17 cellular contexts compared by ENCODE assay signal in the genomic region with DNA sequence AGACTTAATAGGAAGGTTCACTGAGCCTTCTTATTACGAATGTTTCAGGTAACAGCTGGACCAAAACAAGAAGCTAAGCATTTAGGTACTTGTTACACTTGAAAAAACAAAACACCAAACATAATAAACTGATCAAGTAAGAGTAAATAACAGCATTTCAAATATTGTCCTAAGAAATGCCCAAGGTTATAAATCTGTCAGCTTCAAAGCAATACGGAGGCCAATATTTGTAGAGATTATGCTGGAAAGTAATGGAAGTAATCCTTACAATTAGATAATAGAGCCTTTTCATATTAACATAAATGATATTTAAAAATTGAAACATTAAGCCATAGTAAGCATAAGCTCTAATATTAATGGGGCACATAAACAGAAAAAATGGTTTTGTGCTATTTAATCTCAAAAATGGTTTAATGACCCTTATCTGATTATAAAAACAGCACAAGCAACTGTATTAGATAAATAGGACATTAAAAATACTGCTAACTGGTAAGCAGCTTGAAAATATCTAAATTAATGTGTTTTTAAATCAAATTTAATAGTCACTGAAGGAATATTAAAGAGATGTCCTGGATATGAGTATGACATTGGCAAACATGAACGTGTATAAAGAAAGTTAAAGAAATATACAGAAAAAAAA. TPM values are rescaled to one million over a fixed set of nuclear protein-coding genes. Genes with fewer than 3 reads are reported as not detected.
DNase-seq lines count a peak whose midpoint lies in the region; TF ChIP-seq lines count a peak whose summit lies in the region.
"Had no signal": no experiment of that assay in that cellular context is flagged by ENCODE, and none has a peak within 500 bp of the region (broad histone marks: within the 10 kb centered on the region; RNA-seq: fewer than 3 reads in every experiment).

No MANE protein-coding gene starts in this region.

- H2AK5ac ChIP-seq in H9 (ENCODE audit: insufficient read length, low read length), result no peak overlapping the region

- no peak overlapping the region for H3K23ac ChIP-seq in H9 (ENCODE audit: insufficient read length, low read depth, low read length)

- H3K36me3 Mint-ChIP-seq in Caco-2 (ENCODE audit: insufficient read depth, unreplicated experiment) (peaks cover 5% of the 10 kb centered on the region), mesothelial cell of epicardium (no peaks in the 10 kb centered on the region), H9 (ENCODE audit: insufficient read depth in 1 of 3, low read depth in 3 of 3) (no peaks in the 10 kb centered on the region)
- H3K36me3 Mint-ChIP-seq: CD4-positive, CD25-positive, alpha-beta regulatory T cell; CD8-positive, alpha-beta T cell had no signal

- H3K27me3 ChIP-seq in Caco-2 (replicated peaks; ENCODE audit: control insufficient read depth, insufficient read depth, low read length) (no peaks in the 10 kb centered on the region), H9 (ENCODE audit: insufficient read depth, low read length) (no peaks in the 10 kb centered on the region)
- H3K27me3 ChIP-seq: BLaER1 had no signal

- no peaks in the 10 kb centered on the region for H3K36me3 ChIP-seq in Caco-2 (ENCODE audit: control insufficient read depth, insufficient read depth, low read length)
- H3K36me3 ChIP-seq: BLaER1 had no signal

- H3K4ac ChIP-seq in H9 (ENCODE audit: low read depth, low read length), result no peak overlapping the region

- H3K4me1 Mint-ChIP-seq in Caco-2 (ENCODE audit: low read depth, unreplicated experiment) (peaks cover 31% of the 10 kb centered on the region), mesothelial cell of epicardium (peaks cover 32% of the 10 kb centered on the region), H9 (peaks cover 10 to 12% of the 10 kb centered on the region in 2 experiments)
- H3K4me1 Mint-ChIP-seq: B cell; CD4-positive, CD25-positive, alpha-beta regulatory T cell had no signal

- H2BK20ac ChIP-seq in H9 (ENCODE audit: low read depth, low read length, poor library complexity, severe bottlenecking), result no peak overlapping the region

- no peaks in the 10 kb centered on the region for H3K79me2 ChIP-seq in H9 (ENCODE audit: insufficient read depth, low read length)

- no peak overlapping the region for H3K14ac ChIP-seq in H9 (ENCODE audit: insufficient read depth, low read length)

- H3K27me3 Mint-ChIP-seq in Caco-2 (ENCODE audit: insufficient read depth, unreplicated experiment), result no peaks in the 10 kb centered on the region
- H3K27me3 Mint-ChIP-seq in mesothelial cell of epicardium (ENCODE audit: low read depth), result no peaks in the 10 kb centered on the region
- no peaks in the 10 kb centered on the region for H3K27me3 Mint-ChIP-seq in H9 (ENCODE audit: low read depth)
- H3K27me3 Mint-ChIP-seq: B cell; CD4-positive, CD25-positive, alpha-beta regulatory T cell had no signal

- H3K4me1 ChIP-seq in Caco-2 (peaks cover 53% of the 10 kb centered on the region), H9 (ENCODE audit: insufficient read depth, low read length) (no peaks in the 10 kb centered on the region)
- H3K4me1 ChIP-seq: BLaER1 had no signal

- H3K79me1 ChIP-seq in H9 (ENCODE audit: insufficient read depth, low read depth, low read length, poor library complexity, severe bottlenecking), result no peaks in the 10 kb centered on the region

- H3K27ac Mint-ChIP-seq in Caco-2 (ENCODE audit: unreplicated experiment) (no peak overlapping the region), mesothelial cell of epicardium (peak overlapping the region; percentile 3), H9 (no peak overlapping the region)
- H3K27ac Mint-ChIP-seq: B cell; CD4-positive, CD25-positive, alpha-beta regulatory T cell; CD8-positive, alpha-beta T cell had no signal

- no peak overlapping the region for H4K8ac ChIP-seq in H9 (replicated peaks; ENCODE audit: insufficient read length, low read depth, low read length)

- no peak for DNase-seq in Caco-2
- peak; percentile 32 for DNase-seq in NCI-H69 (lab: John Stamatoyannopoulos, UW)
- DNase-seq in mesothelial cell of epicardium (ENCODE audit: low spot score in 2 of 2, unreplicated experiment in 2 of 2), result no peak
- no peak for DNase-seq in dermis blood vessel endothelial cell
- DNase-seq in H9, result no peak
- DNase-seq: CD4-positive, CD25-positive, alpha-beta regulatory T cell; CD8-positive, alpha-beta T cell; DMS53; DMS79 treated with DMSO at 0.1 percent for 48 hours; GF-D8; GM23248; H7 had no signal

- no CpG with 5 or more reads among the region's 3 CpGs for WGBS in H9 (ENCODE audit: extremely low coverage, insufficient read length, low lambda C conversion rate)

- intact Hi-C loops in Caco-2 (cut with micrococcal nuclease; ENCODE audit: unreplicated experiment), result loop anchor here (1.0 to 2.0 kb wide), 2 partner anchors 63 to 196 kb away; no protein-coding TSS in a partner anchor

- H2BK12ac ChIP-seq in H9 (ENCODE audit: insufficient read length, low read depth, low read length), result no peak overlapping the region

- H4K5ac ChIP-seq in H9 (ENCODE audit: insufficient read length, low read depth, low read length), result no peak overlapping the region

- TF ChIP-seq CTCF in 22Rv1 (IDR thresholded peaks at IDR 0.05) (no peak), Caco-2 (IDR thresholded peaks at IDR 0.05; ENCODE audit: insufficient read depth in 1 of 2, low read depth in 1 of 2, low read length in 1 of 2, severe bottlenecking in 1 of 2, unreplicated experiment in 1 of 2) (no peak), mesothelial cell of epicardium (IDR thresholded peaks at IDR 0.05; ENCODE audit: unreplicated experiment) (no peak), H9 (conservative IDR thresholded peaks at IDR 0.05) (no peak)

- H3K4me3 Mint-ChIP-seq in Caco-2 (ENCODE audit: unreplicated experiment) (peak overlapping the region; percentile 23), mesothelial cell of epicardium (no peak overlapping the region), H9 (no peak overlapping the region)
- H3K4me3 Mint-ChIP-seq: B cell; CD4-positive, CD25-positive, alpha-beta regulatory T cell; CD8-positive, alpha-beta T cell had no signal

- H3K27ac ChIP-seq in 22Rv1, result peak overlapping the region; percentile 42
- no peak overlapping the region for H3K27ac ChIP-seq in H9 (ENCODE audit: insufficient read length, low read depth, low read length)
- H3K27ac ChIP-seq: BLaER1, C4-2B, GM23248 had no signal

- no peak overlapping the region for H2BK5ac ChIP-seq in H9 (ENCODE audit: insufficient read length, low read length)

- no peak overlapping the region for H2AFZ ChIP-seq in H9 (ENCODE audit: low read length)
- H2AFZ ChIP-seq: GM23248 had no signal

- POLR2A ChIA-PET in Caco-2 (lab: Charles Lee), result no interaction called here

- H3K4me3 ChIP-seq in Caco-2 (ENCODE audit: low read depth, low read length), result no peak overlapping the region
- H3K4me3 ChIP-seq: BLaER1, GM23248 had no signal

- H3K9ac ChIP-seq in H9 (ENCODE audit: extremely low read depth, insufficient read length, low read length), result no peak overlapping the region
- H3K9ac ChIP-seq: BLaER1, GM23248 had no signal

- no peak overlapping the region for H4K91ac ChIP-seq in H9 (ENCODE audit: insufficient read length, low read depth, low read length)

- H2BK15ac ChIP-seq in H9 (ENCODE audit: low read depth, low read length), result no peak overlapping the region

- H3K9me3 Mint-ChIP-seq in Caco-2 (ENCODE audit: unreplicated experiment), result peaks cover 7% of the 10 kb centered on the region
- H3K9me3 Mint-ChIP-seq in mesothelial cell of epicardium, result no peaks in the 10 kb centered on the region
- H3K9me3 Mint-ChIP-seq in H9, result no peaks in the 10 kb centered on the region

- no peak overlapping the region for H3K56ac ChIP-seq in H9 (ENCODE audit: insufficient read length, low read depth, low read length)

- no peak overlapping the region for H3K18ac ChIP-seq in H9 (ENCODE audit: insufficient read length, low read depth, low read length)

- no peaks in the 10 kb centered on the region for H3K23me2 ChIP-seq in H9 (ENCODE audit: insufficient read length, low read depth, low read length, poor library complexity, severe bottlenecking)

- H3K9me3 ChIP-seq in Caco-2 (no peaks in the 10 kb centered on the region), H9 (ENCODE audit: control insufficient read depth, low read depth, low read length) (no peaks in the 10 kb centered on the region)
- H3K9me3 ChIP-seq: BLaER1 had no signal

- CTCF ChIA-PET in Caco-2 (lab: Charles Lee), result no interaction called here

- no peak overlapping the region for H2BK120ac ChIP-seq in H9 (ENCODE audit: low read depth, low read length, poor library complexity, severe bottlenecking)

- no TSS peak for BruUV-seq in Caco-2 (replicated peaks; lab: Mats Ljungman, UMichigan)

- H3T11ph ChIP-seq in H9 (ENCODE audit: low read length), result no peak overlapping the region

- H3K4me2 ChIP-seq in H9 (ENCODE audit: insufficient read depth, insufficient read length, low read length), result no peak overlapping the region
- H3K4me2 ChIP-seq: BLaER1 had no signal

- no peaks in the 10 kb centered on the region for H4K20me1 ChIP-seq in H9 (ENCODE audit: control insufficient read depth, insufficient read depth, insufficient read length)
- H4K20me1 ChIP-seq: BLaER1 had no signal

RNA-seq across cellular contexts. Expression of a gene that starts 43.0 kb away (rescaled TPM):
- total RNA-seq in Caco-2 (2022) (0.11 and 0.26 TPM in 2 replicates), mesothelial cell of epicardium (0.02 to 0.05 TPM (median 0.04 TPM) in 3 replicates), dermis blood vessel endothelial cell (not detected in 2 replicates), H9 (2021) (0.04 and 0.11 TPM in 2 replicates)
- total RNA-seq: B cell; CD4-positive, CD25-positive, alpha-beta regulatory T cell; CD8-positive, alpha-beta T cell; G401 had no signal
